9 cellular contexts compared by ENCODE assay signal in genomic region chr2:168348076-168348475, GRCh38.
DNase-seq lines count a peak whose midpoint lies in the region; ATAC-seq and TF ChIP-seq lines count a peak whose summit lies in the region.
"Had no signal": no experiment of that assay in that cellular context is flagged by ENCODE, and none has a peak within 500 bp of the region (broad histone marks: within the 10 kb centered on the region; RNA-seq: fewer than 3 reads in every experiment).

No MANE protein-coding gene starts in this region.

- peak overlapping the region; percentile 71 for H2AFZ ChIP-seq in smooth muscle cell (ENCODE audit: low read depth)

- H3K9me3 ChIP-seq in smooth muscle cell (replicated peaks; ENCODE audit: low read depth), result no peaks in the 10 kb centered on the region
- H3K9me3 ChIP-seq: ovary had no signal

- no peak overlapping the region for H3K27ac ChIP-seq in smooth muscle cell (ENCODE audit: low read depth)
- H3K27ac ChIP-seq: ovary had no signal

- ATAC-seq in GM18870 (IDR thresholded peaks at IDR 0.05; ENCODE audit: unreplicated experiment) (peak; percentile 54), HG03442 (IDR thresholded peaks at IDR 0.05; ENCODE audit: unreplicated experiment) (peak; percentile 79)

- H3K4me3 ChIP-seq in fibroblast of villous mesenchyme (ENCODE audit: low read depth, low read length) (no peak overlapping the region), smooth muscle cell (no peak overlapping the region)
- H3K4me3 ChIP-seq: ovary had no signal

- DNase-seq in D341Med (ENCODE audit: low spot score) (peak; percentile 54), RKO (ENCODE audit: low spot score) (peak; percentile 64), fibroblast of villous mesenchyme (ENCODE audit: low read depth) (peak; percentile 33), smooth muscle cell (lab: John Stamatoyannopoulos, UW; ENCODE audit: unreplicated experiment) (peak; percentile 1), LoVo (ENCODE audit: low spot score) (no peak)
- DNase-seq in activated CD4-positive, alpha-beta T cell treated with anti-CD3 and anti-CD28 coated beads for 4 hours, result no peak

- no peak overlapping the region for H3K4me2 ChIP-seq in smooth muscle cell

- H3K4me1 ChIP-seq in smooth muscle cell (ENCODE audit: low read depth), result peaks cover 12% of the 10 kb centered on the region

- H4K20me1 ChIP-seq in smooth muscle cell (ENCODE audit: low read depth), result no peaks in the 10 kb centered on the region

- H3K27me3 ChIP-seq in smooth muscle cell (ENCODE audit: low read depth), result no peaks in the 10 kb centered on the region
- H3K27me3 ChIP-seq: ovary had no signal

- no peaks in the 10 kb centered on the region for H3K36me3 ChIP-seq in smooth muscle cell (ENCODE audit: low read depth)
- H3K36me3 ChIP-seq: ovary had no signal

- WGBS in smooth muscle cell (ENCODE audit: low lambda C conversion rate), result 21% methylated on average over 2 of the region's 2 CpGs

- H3K9ac ChIP-seq in smooth muscle cell (ENCODE audit: low read depth), result no peak overlapping the region

- H3F3A ChIP-seq in smooth muscle cell (ENCODE audit: low read depth), result no peaks in the 10 kb centered on the region

- TF ChIP-seq CTCF in fibroblast of villous mesenchyme (IDR thresholded peaks at IDR 0.05; ENCODE audit: insufficient read depth, low read depth, low read length) (peak; percentile 60), smooth muscle cell (IDR thresholded peaks at IDR 0.05; ENCODE audit: borderline replicate concordance, insufficient read depth, poor library complexity, severe bottlenecking) (peak; percentile 45)

- H3K79me2 ChIP-seq in smooth muscle cell (ENCODE audit: low read depth), result no peaks in the 10 kb centered on the region

Comparison
In these comparisons a context has a peak if more than half of its experiments do, and no peak if none do; other contexts are left out.
1. DNase-seq: peak in D341Med (single experiment), RKO (single experiment), fibroblast of villous mesenchyme (single experiment) and smooth muscle cell (single experiment); none in activated CD4-positive, alpha-beta T cell treated with anti-CD3 and anti-CD28 coated beads for 4 hours (0 of 2) and LoVo (single experiment).